9 cellular contexts compared by ENCODE assay signal in the genomic region with DNA sequence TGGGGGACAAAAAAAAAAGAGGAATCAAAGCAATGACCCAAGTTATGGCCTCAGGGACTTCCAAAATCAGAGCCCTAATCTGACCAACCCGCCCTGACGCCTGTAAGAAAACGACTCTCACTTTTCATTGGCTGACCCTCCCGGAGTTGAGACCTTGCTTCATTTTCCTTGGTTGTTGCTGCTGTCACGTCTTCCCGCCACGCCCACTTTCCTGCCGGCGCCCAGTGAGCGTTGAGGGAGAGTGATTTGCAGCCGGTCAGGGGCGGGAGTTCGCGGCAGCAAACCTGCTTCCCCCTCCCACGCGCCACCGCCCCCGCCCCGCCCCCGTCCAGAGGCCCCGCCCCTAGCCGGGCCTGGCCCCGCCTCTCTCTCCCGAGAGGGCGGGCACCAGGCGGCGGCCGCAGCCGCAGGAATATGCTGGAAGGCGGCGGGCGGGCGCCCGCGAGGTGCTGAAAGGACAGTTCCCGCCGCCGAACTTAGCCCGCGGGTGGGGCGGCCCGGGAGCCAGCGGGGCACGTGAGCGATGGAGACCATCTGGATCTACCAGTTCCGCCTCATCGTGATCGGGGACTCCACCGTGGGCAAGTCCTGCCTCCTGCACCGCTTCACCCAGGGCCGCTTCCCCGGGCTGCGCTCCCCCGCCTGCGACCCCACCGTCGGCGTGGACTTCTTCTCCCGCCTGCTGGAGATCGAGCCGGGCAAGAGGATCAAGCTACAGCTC. TPM values are rescaled to one million over a fixed set of nuclear protein-coding genes. Genes with fewer than 3 reads are reported as not detected.
A peak's percentile ranks its signal among the peaks of the same experiment; 100 is the strongest.
DNase-seq lines count a peak whose midpoint lies in the region; ATAC-seq and TF ChIP-seq lines count a peak whose summit lies in the region.
"Had no signal": no experiment of that assay in that cellular context is flagged by ENCODE, and none has a peak within 500 bp of the region (broad histone marks: within the 10 kb centered on the region; RNA-seq: fewer than 3 reads in every experiment).

A gene with protein sequence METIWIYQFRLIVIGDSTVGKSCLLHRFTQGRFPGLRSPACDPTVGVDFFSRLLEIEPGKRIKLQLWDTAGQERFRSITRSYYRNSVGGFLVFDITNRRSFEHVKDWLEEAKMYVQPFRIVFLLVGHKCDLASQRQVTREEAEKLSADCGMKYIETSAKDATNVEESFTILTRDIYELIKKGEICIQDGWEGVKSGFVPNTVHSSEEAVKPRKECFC (plus strand): TSS at position 403 of the 721 bp plus-strand sequence. CDS start 121 bp downstream, at position 524.

- no peak for TF ChIP-seq CTCF in lung (IDR thresholded peaks at IDR 0.05; ENCODE audit: control extremely low read depth, extremely low read depth)

- H3K4me1 ChIP-seq in BLaER1 (peaks cover 6% of the 10 kb centered on the region; the same call in 1 of the 2 replicates), lung (ENCODE audit: control insufficient read depth in 2 of 2, insufficient read depth in 2 of 2, low read length in 2 of 2) (peaks cover 0 to 10% of the 10 kb centered on the region in 2 donors)

- peak; percentile 89 for DNase-seq in NCI-H748 treated with DMSO at 0.1 percent for 48 hours (lab: John Stamatoyannopoulos, UW)
- DNase-seq in activated CD4-positive, alpha-beta memory T cell treated with anti-CD3 and anti-CD28 coated beads, Interleukin-2, amount 10 ng/mL, durations not matched to agents 7 days and 5 days, result peak; percentile 87
- DNase-seq in effector CD4-positive, alpha-beta T cell, result peak; percentile 27
- DNase-seq in lung (ENCODE audit: low spot score), result peak; percentile 90
- peak; percentile 12 to 42 (median 25) for DNase-seq in stimulated activated CD4-positive, alpha-beta T cell treated with anti-CD3 and anti-CD28 coated beads, TNF-alpha, amount 100 ng/mL, for 1 hour (ENCODE audit: low read depth in 3 of 3, low spot score in 1 of 3)

- no peaks in the 10 kb centered on the region for H3K9me3 Mint-ChIP-seq in activated CD4-positive, alpha-beta memory T cell treated with anti-CD3 and anti-CD28 coated beads, Interleukin-2, amount 10 ng/mL, durations not matched to agents 7 days and 5 days

- H3K4me2 ChIP-seq in BLaER1, result peak within 1 kb of the TSS; percentile 69

- WGBS in lung, 2 donors, result 0 to 2% methylated on average over 44 to 61 of the region's 61 CpGs

- H3K27me3 ChIP-seq in BLaER1, result peaks cover 16% of the 10 kb centered on the region
- no peaks in the 10 kb centered on the region for H3K27me3 ChIP-seq in lung (ENCODE audit: control insufficient read depth, insufficient read depth)

- no peak within 1 kb of the TSS for H3K27ac Mint-ChIP-seq in activated CD4-positive, alpha-beta memory T cell treated with anti-CD3 and anti-CD28 coated beads, Interleukin-2, amount 10 ng/mL, durations not matched to agents 7 days and 5 days

- peaks cover 30% of the 10 kb centered on the region for H3K27me3 Mint-ChIP-seq in activated CD4-positive, alpha-beta memory T cell treated with anti-CD3 and anti-CD28 coated beads, Interleukin-2, amount 10 ng/mL, durations not matched to agents 7 days and 5 days

- H3K4me1 Mint-ChIP-seq in activated CD4-positive, alpha-beta memory T cell treated with anti-CD3 and anti-CD28 coated beads, Interleukin-2, amount 10 ng/mL, durations not matched to agents 7 days and 5 days, result peaks cover 13% of the 10 kb centered on the region

- CTCF ChIA-PET in activated CD4-positive, alpha-beta memory T cell treated with anti-CD3 and anti-CD28 coated beads, Interleukin-2, amount 10 ng/mL, durations not matched to agents 7 days and 5 days (lab: Charles Lee), result no interaction called here

- no peaks in the 10 kb centered on the region for H4K20me1 ChIP-seq in BLaER1

- peak within 1 kb of the TSS; percentile 69 for H3K4me3 Mint-ChIP-seq in activated CD4-positive, alpha-beta memory T cell treated with anti-CD3 and anti-CD28 coated beads, Interleukin-2, amount 10 ng/mL, durations not matched to agents 7 days and 5 days

- H3K36me3 Mint-ChIP-seq in activated CD4-positive, alpha-beta memory T cell treated with anti-CD3 and anti-CD28 coated beads, Interleukin-2, amount 10 ng/mL, durations not matched to agents 7 days and 5 days (ENCODE audit: low read depth), result no peaks in the 10 kb centered on the region

- H3K36me3 ChIP-seq in BLaER1 (no peaks in the 10 kb centered on the region), lung (ENCODE audit: control insufficient read depth in 2 of 2, insufficient read depth in 2 of 2, low read length in 2 of 2) (no peaks in the 10 kb centered on the region)

- H3K27ac ChIP-seq in BLaER1 (no peak within 1 kb of the TSS), lung (ENCODE audit: low read depth in 1 of 2, low read length in 1 of 2) (no peak within 1 kb of the TSS)

- peak within 1 kb of the TSS; percentile 63 for H3K4me3 ChIP-seq in BLaER1
- peak within 1 kb of the TSS; percentile 51 for H3K4me3 ChIP-seq in lung

- no peaks in the 10 kb centered on the region; the same call in 1 of the 2 replicates for H3K9me3 ChIP-seq in BLaER1
- H3K9me3 ChIP-seq in lung (ENCODE audit: control insufficient read depth in 2 of 2, insufficient read depth in 1 of 2, low read length in 1 of 2), result no peaks in the 10 kb centered on the region

- no peak within 1 kb of the TSS for H3K9ac ChIP-seq in BLaER1

- ATAC-seq in GM19395 (IDR thresholded peaks at IDR 0.05; ENCODE audit: unreplicated experiment) (peak; percentile 95), HG03521 (IDR thresholded peaks at IDR 0.05; ENCODE audit: unreplicated experiment) (peak; percentile 95), lung (ENCODE audit: insufficient read depth, low FRiP score) (peak; percentile 96)

- POLR2A ChIA-PET in activated CD4-positive, alpha-beta memory T cell treated with anti-CD3 and anti-CD28 coated beads, Interleukin-2, amount 10 ng/mL, durations not matched to agents 7 days and 5 days (lab: Charles Lee), result no interaction called here

RNA-seq across cellular contexts. Expression of the gene that starts here (rescaled TPM):
- total RNA-seq in activated CD4-positive, alpha-beta memory T cell treated with anti-CD3 and anti-CD28 coated beads, Interleukin-2, amount 10 ng/mL, durations not matched to agents 7 days and 5 days, result under 1 TPM in 1 of 2 experiments, not detected in 1; 0.28 TPM
- total RNA-seq in lung, result 1 to 10 TPM; 2.0 to 3.6 TPM
- 1 to 10 TPM in 1 of 2 donors, under 1 TPM in 1; 0.30 to 3.0 TPM for polyA plus RNA-seq in lung
- total RNA-seq: T-helper 2 cell treated with Interferon-gamma antibody and Interleukin-4, amounts not matched to agents 100 ng/mL and 5 ng/mL, for 36 hours had no signal

Comparison
In these comparisons a context has a peak if more than half of its experiments do, and no peak if none do; other contexts are left out.
1. Peak in DNase-seq in activated CD4-positive, alpha-beta memory T cell treated with anti-CD3 and anti-CD28 coated beads, Interleukin-2, amount 10 ng/mL, durations not matched to agents 7 days and 5 days; RNA of the gene not detected or under 1 TPM.
2. DNase-seq: peak in every context shown above with its lines; median percentile 90 in lung; 89 in NCI-H748 treated with DMSO at 0.1 percent for 48 hours; 87 in activated CD4-positive, alpha-beta memory T cell treated with anti-CD3 and anti-CD28 coated beads, Interleukin-2, amount 10 ng/mL, durations not matched to agents 7 days and 5 days; 27 in effector CD4-positive, alpha-beta T cell; 25 in stimulated activated CD4-positive, alpha-beta T cell treated with anti-CD3 and anti-CD28 coated beads, TNF-alpha, amount 100 ng/mL, for 1 hour.